In the genomic region with DNA sequence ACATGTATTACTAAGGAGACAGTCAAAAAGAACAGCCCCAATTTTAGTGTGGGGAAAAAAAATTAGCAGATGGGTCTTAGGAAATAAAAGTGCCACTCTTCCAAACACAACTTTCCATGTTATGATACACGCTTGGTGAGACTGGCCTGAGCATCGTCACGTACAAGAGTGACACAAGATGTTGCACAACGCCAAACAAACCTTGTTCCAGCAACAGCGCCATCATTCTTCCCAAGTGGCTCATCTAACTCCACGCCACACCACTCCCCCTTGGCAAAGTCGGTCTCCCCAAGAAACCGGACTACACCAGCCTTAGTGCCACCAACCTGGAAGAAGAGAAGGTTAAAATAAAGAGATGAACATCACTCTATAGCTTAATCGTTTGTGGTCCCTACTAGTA, we compare ENCODE assay signal across 32 cellular contexts. TPM values are rescaled to one million over a fixed set of nuclear protein-coding genes. Genes with fewer than 3 reads are reported as not detected.
DNase-seq lines count a peak whose midpoint lies in the region; ATAC-seq and TF ChIP-seq lines count a peak whose summit lies in the region.
"Had no signal": no experiment of that assay in that cellular context is flagged by ENCODE, and none has a peak within 500 bp of the region (broad histone marks: within the 10 kb centered on the region; RNA-seq: fewer than 3 reads in every experiment).

No MANE protein-coding gene starts in this region.

- in situ Hi-C loops in IMR-90 (cut with MboI; ENCODE audit: low sequenced_read_pairs) = no loop called here
- in situ Hi-C loops in gastrocnemius medialis (cut with MboI; ENCODE audit: low sequenced_read_pairs in 4 of 4) = loop anchor here in 1 of 4 donors (10.0 kb wide), 1 partner anchor 51 kb away; no protein-coding TSS in a partner anchor

- H3K4me3 ChIP-seq in ACC112 (ENCODE audit: low read depth, low read length) = no peak overlapping the region
- no peak overlapping the region for H3K4me3 ChIP-seq in IMR-90 (ENCODE audit: insufficient read depth, low read depth, low read length)
- H3K4me3 ChIP-seq in fibroblast of villous mesenchyme (ENCODE audit: low read depth, low read length) = no peak overlapping the region
- peak overlapping the region in 1 of 4 donors; percentile 11 for H3K4me3 ChIP-seq in gastrocnemius medialis
- H3K4me3 ChIP-seq in Karpas-422 (ENCODE audit: low read length) = no peak overlapping the region
- H3K4me3 ChIP-seq in CD8-positive, alpha-beta memory T cell (ENCODE audit: low read length) = no peak overlapping the region
- H3K4me3 ChIP-seq: A549, BLaER1, colonic mucosa, HAP-1, vagina had no signal

- H3K14ac ChIP-seq in IMR-90 (replicated peaks; ENCODE audit: low read depth, low read length) = no peak overlapping the region

- H2BK5ac ChIP-seq in IMR-90 (ENCODE audit: low read depth, low read length, poor library complexity, severe bottlenecking) = no peak overlapping the region

- TF ChIP-seq POLR2A in IMR-90 (IDR thresholded peaks at IDR 0.05; ENCODE audit: low read depth, low read length) (no peak), gastrocnemius medialis (IDR thresholded peaks at IDR 0.05) (peak; percentile 30 to 46)

- no peak overlapping the region for H2BK120ac ChIP-seq in IMR-90 (ENCODE audit: low read depth, low read length)

- H3K4ac ChIP-seq in IMR-90 (ENCODE audit: low read depth, low read length) = no peak overlapping the region

- no peaks in the 10 kb centered on the region for H3K9me3 ChIP-seq in IMR-90 (ENCODE audit: control insufficient read depth, insufficient read depth, low read length)
- H3K9me3 ChIP-seq in gastrocnemius medialis = no peaks in the 10 kb centered on the region
- no peaks in the 10 kb centered on the region for H3K9me3 ChIP-seq in Karpas-422 (ENCODE audit: low read length)
- H3K9me3 ChIP-seq in CD8-positive, alpha-beta memory T cell (ENCODE audit: low read length) = no peaks in the 10 kb centered on the region
- H3K9me3 ChIP-seq: A549, BLaER1, colonic mucosa, HAP-1, vagina had no signal

- H2BK20ac ChIP-seq in IMR-90 (ENCODE audit: low read depth, low read length) = no peak overlapping the region

- peaks cover 9% of the 10 kb centered on the region for H3K79me2 ChIP-seq in ACC112 (ENCODE audit: control insufficient read depth, insufficient read depth, low read length, unreplicated experiment)
- no peaks in the 10 kb centered on the region for H3K79me2 ChIP-seq in Karpas-422 (ENCODE audit: low read length)

- H3K9ac ChIP-seq in IMR-90 (ENCODE audit: low read depth, low read length) (no peak overlapping the region), Karpas-422 (ENCODE audit: low read length) (no peak overlapping the region)
- H3K9ac ChIP-seq: BLaER1, KMS-11 had no signal

- intact Hi-C loops in IMR-90 (cut with micrococcal nuclease) (no loop called here), gastrocnemius medialis (cut with DNase I; ENCODE audit: low total_unique reads) (loop anchor here (5.0 kb wide), 1 partner anchor 59 kb away; a partner anchor contains a TSS)

- no peak overlapping the region for H2AK5ac ChIP-seq in IMR-90 (ENCODE audit: low read depth, low read length)

- no peak for TF ChIP-seq RAD21 in IMR-90 (IDR thresholded peaks at IDR 0.05; ENCODE audit: low read length)

- H3K36me3 Mint-ChIP-seq in CD8-positive, alpha-beta memory T cell = peaks cover 6 to 61% (median 12%) of the 10 kb centered on the region in 3 donors

- no peak overlapping the region for H3K56ac ChIP-seq in IMR-90 (ENCODE audit: extremely low read depth, insufficient read depth, low read length)

- DNase-seq in IMR-90 (no peak), fibroblast of villous mesenchyme (ENCODE audit: low read depth) (peak; percentile 85), gastrocnemius medialis (peak; percentile 73 to 93), Karpas-422 (no peak)
- no peak for DNase-seq in CD8-positive, alpha-beta memory T cell
- DNase-seq: activated CD8-positive, alpha-beta memory T cell treated with anti-CD3 and anti-CD28 coated beads, Interleukin-2, amount 10 ng/mL, durations not matched to agents 7 days and 5 days; activated naive CD4-positive, alpha-beta T cell treated with anti-CD3 and anti-CD28 coated beads, Interleukin-2, amount 50 U/mL, for 16 hours; aorta; colonic mucosa; effector CD8-positive, alpha-beta T cell; erythroblast; GF-D8; hypothalamus; immature natural killer cell; naive B cell; NCI-H1436; NCI-H2107; NCI-H748 treated with DMSO at 0.1 percent for 48 hours; nucleus accumbens; SIG-M5; stimulated activated CD4-positive, alpha-beta T cell treated with anti-CD3 and anti-CD28 coated beads, Interleukin-4, amount 100 ng/mL, for 1 hour; T1000 had no signal

- peaks cover 36% of the 10 kb centered on the region for H3K4me1 ChIP-seq in ACC112 (ENCODE audit: control insufficient read depth, insufficient read depth, low read length, unreplicated experiment)
- peaks cover 18% of the 10 kb centered on the region for H3K4me1 ChIP-seq in IMR-90 (ENCODE audit: control insufficient read depth, insufficient read depth, low read length)
- H3K4me1 ChIP-seq in gastrocnemius medialis = peaks cover 54 to 59% of the 10 kb centered on the region in 2 donors
- no peaks in the 10 kb centered on the region for H3K4me1 ChIP-seq in Karpas-422 (ENCODE audit: low read length)
- H3K4me1 ChIP-seq in CD8-positive, alpha-beta memory T cell (ENCODE audit: insufficient read depth, low read length) = no peaks in the 10 kb centered on the region
- H3K4me1 ChIP-seq: BLaER1 had no signal

- H3K9me1 ChIP-seq in IMR-90 (ENCODE audit: insufficient read depth, low read length) = peaks cover 4% of the 10 kb centered on the region

- no peak overlapping the region for H3K23ac ChIP-seq in IMR-90 (ENCODE audit: low read depth, low read length)

- no TSS peak for BruUV-seq in IMR-90 (replicated peaks; lab: Mats Ljungman, UMichigan)

- WGBS in IMR-90 (ENCODE audit: extremely low coverage in 2 of 2, insufficient read length in 1 of 2), 2 experiments = no CpG with 5 or more reads among the region's 9 CpGs

- no peaks in the 10 kb centered on the region for H3K9me2 ChIP-seq in Karpas-422 (replicated peaks; ENCODE audit: insufficient read depth, low read length)

- H4K91ac ChIP-seq in IMR-90 (ENCODE audit: insufficient read depth, low read depth, low read length) = no peak overlapping the region

- peaks cover 4 to 16% (median 5%) of the 10 kb centered on the region in 3 donors for H3K4me1 Mint-ChIP-seq in CD8-positive, alpha-beta memory T cell
- H3K4me1 Mint-ChIP-seq: naive B cell had no signal

- H2AFZ ChIP-seq in ACC112 (ENCODE audit: low read length, unreplicated experiment) (no peak overlapping the region), IMR-90 (replicated peaks; ENCODE audit: low read length, poor library complexity) (no peak overlapping the region), Karpas-422 (ENCODE audit: low read length) (no peak overlapping the region)

- H3K27ac ChIP-seq in ACC112 (ENCODE audit: low read depth, low read length) (peak overlapping the region; percentile 45), IMR-90 (ENCODE audit: insufficient read depth, low read length) (no peak overlapping the region), gastrocnemius medialis (peak overlapping the region; percentile 88 to 99 (median 96)), Karpas-422 (ENCODE audit: low read length) (no peak overlapping the region)
- no peak overlapping the region for H3K27ac ChIP-seq in CD8-positive, alpha-beta memory T cell (ENCODE audit: low read depth, low read length)
- H3K27ac ChIP-seq: BLaER1, colonic mucosa, KMS-11, vagina had no signal

- no peaks in the 10 kb centered on the region for H3K27me3 Mint-ChIP-seq in CD8-positive, alpha-beta memory T cell
- H3K27me3 Mint-ChIP-seq: activated CD8-positive, alpha-beta memory T cell treated with anti-CD3 and anti-CD28 coated beads, Interleukin-2, amount 10 ng/mL, durations not matched to agents 7 days and 5 days; naive B cell had no signal

- H2AK9ac ChIP-seq in IMR-90 (replicated peaks; ENCODE audit: low read depth, low read length, poor library complexity) = no peak overlapping the region

- peak overlapping the region in 3 of 8 donors; percentile 12 to 51 (median 14) for H3K27ac Mint-ChIP-seq in CD8-positive, alpha-beta memory T cell
- H3K27ac Mint-ChIP-seq: activated CD8-positive, alpha-beta memory T cell treated with anti-CD3 and anti-CD28 coated beads, Interleukin-2, amount 10 ng/mL, durations not matched to agents 7 days and 5 days; immature natural killer cell; stimulated activated effector memory CD8-positive, alpha-beta T cell treated with anti-CD3 and anti-CD28 coated beads, Interleukin-12 subunit alpha, Interleukin-12 subunit beta, amount 100 ng/mL, for 72 hours; WTC11 had no signal

- H3K4me2 ChIP-seq in IMR-90 (ENCODE audit: low read depth, low read length) = no peak overlapping the region
- H3K4me2 ChIP-seq in Karpas-422 (ENCODE audit: low read depth, low read length, poor library complexity, severe bottlenecking) = no peak overlapping the region
- H3K4me2 ChIP-seq: A549, BLaER1, KMS-11 had no signal

- ATAC-seq in IMR-90 (ENCODE audit: low read depth) (no peak), gastrocnemius medialis (peak; percentile 74 to 84), GM21737 (IDR thresholded peaks at IDR 0.05; ENCODE audit: unreplicated experiment) (no peak), GM21723 (IDR thresholded peaks at IDR 0.05; ENCODE audit: unreplicated experiment) (no peak)
- ATAC-seq: A549; activated CD8-positive, alpha-beta memory T cell treated with anti-CD3 and anti-CD28 coated beads, Interleukin-2, amount 10 ng/mL, durations not matched to agents 7 days and 5 days; stimulated activated effector memory CD8-positive, alpha-beta T cell treated with anti-CD3 and anti-CD28 coated beads, Interleukin-12 subunit alpha, Interleukin-12 subunit beta, amount 100 ng/mL, for 72 hours; WTC11 had no signal

- no peak overlapping the region for H2BK15ac ChIP-seq in IMR-90 (ENCODE audit: low read depth, low read length)

- H4K8ac ChIP-seq in IMR-90 (ENCODE audit: low read depth in 2 of 2, low read length in 2 of 2) = no peak overlapping the region

- H3K9me3 Mint-ChIP-seq in CD8-positive, alpha-beta memory T cell = no peaks in the 10 kb centered on the region
- H3K9me3 Mint-ChIP-seq: immature natural killer cell; naive B cell; stimulated activated effector memory CD8-positive, alpha-beta T cell treated with anti-CD3 and anti-CD28 coated beads, Interleukin-12 subunit alpha, Interleukin-12 subunit beta, amount 100 ng/mL, for 72 hours; WTC11 had no signal

- H3K36me3 ChIP-seq in ACC112 (ENCODE audit: insufficient read depth, low read length) (peaks cover 6% of the 10 kb centered on the region; the same call in 1 of the 2 replicates), IMR-90 (ENCODE audit: control insufficient read depth, insufficient read depth, low read length) (peaks cover 24% of the 10 kb centered on the region), gastrocnemius medialis (peaks cover 0 to 40% of the 10 kb centered on the region in 2 donors), Karpas-422 (ENCODE audit: insufficient read depth, low read length) (no peaks in the 10 kb centered on the region)
- no peaks in the 10 kb centered on the region for H3K36me3 ChIP-seq in CD8-positive, alpha-beta memory T cell (ENCODE audit: insufficient read depth, low read length)

- H3K27me3 ChIP-seq in ACC112 (ENCODE audit: insufficient read depth, low read length) = no peaks in the 10 kb centered on the region
- H3K27me3 ChIP-seq in IMR-90 (ENCODE audit: control insufficient read depth, insufficient read depth, low read length) = no peaks in the 10 kb centered on the region
- H3K27me3 ChIP-seq in gastrocnemius medialis = no peaks in the 10 kb centered on the region
- H3K27me3 ChIP-seq in Karpas-422 (ENCODE audit: low read length) = no peaks in the 10 kb centered on the region
- no peaks in the 10 kb centered on the region for H3K27me3 ChIP-seq in CD8-positive, alpha-beta memory T cell (ENCODE audit: insufficient read depth, low read length, poor library complexity, severe bottlenecking)
- H3K27me3 ChIP-seq: BLaER1, colonic mucosa, vagina had no signal

- CTCF ChIA-PET in IMR-90 (lab: Yijun Ruan, JAX) = no interaction called here
- CTCF ChIA-PET in CD8-positive, alpha-beta memory T cell (lab: Charles Lee) = no interaction called here

- H4K5ac ChIP-seq in IMR-90 (ENCODE audit: low read depth, low read length) = no peak overlapping the region

- peaks cover 6% of the 10 kb centered on the region; the same call in 1 of the 2 replicates for H4K20me1 ChIP-seq in IMR-90 (ENCODE audit: insufficient read depth, low read length)
- no peaks in the 10 kb centered on the region for H4K20me1 ChIP-seq in Karpas-422 (ENCODE audit: insufficient read depth, low read depth, low read length)

- TF ChIP-seq CTCF in IMR-90 (conservative IDR thresholded peaks at IDR 0.05; ENCODE audit: low read depth, low read length) (no peak), fibroblast of villous mesenchyme (IDR thresholded peaks at IDR 0.05; ENCODE audit: insufficient read depth, low read depth, low read length) (no peak), gastrocnemius medialis (IDR thresholded peaks at IDR 0.05 in 4 of 5, conservative IDR thresholded peaks at IDR 0.05 in 1 of 5) (no peak)

- H3K79me1 ChIP-seq in IMR-90 (ENCODE audit: low read depth in 1 of 2, low read length in 2 of 2) = peaks cover 8 to 60% of the 10 kb centered on the region in 2 experiments; a peak in 3 of 4 replicates

- dilution Hi-C loops in IMR-90 (cut with HindIII; ENCODE audit: low sequenced_read_pairs, unreplicated experiment) = no loop called here

- POLR2A ChIA-PET in IMR-90 (lab: Charles Lee; ENCODE audit: unreplicated experiment) = no interaction called here
- POLR2A ChIA-PET in CD8-positive, alpha-beta memory T cell (lab: Charles Lee) = no interaction called here

- H3K18ac ChIP-seq in IMR-90 (ENCODE audit: low read depth, low read length) = no peak overlapping the region

- no peak overlapping the region for H3K4me3 Mint-ChIP-seq in CD8-positive, alpha-beta memory T cell
- H3K4me3 Mint-ChIP-seq: activated CD8-positive, alpha-beta memory T cell treated with anti-CD3 and anti-CD28 coated beads, Interleukin-2, amount 10 ng/mL, durations not matched to agents 7 days and 5 days; immature natural killer cell; naive B cell; stimulated activated effector memory CD8-positive, alpha-beta T cell treated with anti-CD3 and anti-CD28 coated beads, Interleukin-12 subunit alpha, Interleukin-12 subunit beta, amount 100 ng/mL, for 72 hours; WTC11 had no signal

RNA-seq across cellular contexts. Expression of a gene that starts 58.7 kb away (rescaled TPM):
- total RNA-seq in IMR-90 (2012; rRNA removed) (54.8 and 58.9 TPM in 2 replicates), fibroblast of villous mesenchyme (66.9 and 79.6 TPM in 2 replicates), gastrocnemius medialis (100 to 1,000 TPM; 371 to 626 (median 552) TPM)
- polyA plus RNA-seq in IMR-90 (2012; rRNA removed) = 35.6 and 38.0 TPM in 2 replicates
- polyA plus RNA-seq in IMR-90 (2012; cell fraction: cytosol; rRNA removed) = 14.5 and 24.5 TPM in 2 replicates
- 33.5 and 72.7 TPM in 2 replicates for polyA plus RNA-seq in IMR-90 (2012; cell fraction: nucleus; rRNA removed; ENCODE audit: low replicate concordance)
- total RNA-seq in Karpas-422 (2014; rRNA removed; shearing (Covaris generic); ENCODE audit: low replicate concordance) = 16.0 and 18.0 TPM in 2 replicates
- total RNA-seq in CD8-positive, alpha-beta memory T cell = 10 to 100 TPM; 43.9 to 48.2 TPM
- polyA plus RNA-seq in CD8-positive, alpha-beta memory T cell = 27.3 TPM

Comparison
In these comparisons a context has a peak if more than half of its experiments do, and no peak if none do; other contexts are left out.
1. H3K27ac ChIP-seq: peak in ACC112 (single experiment) and gastrocnemius medialis (4 of 4); none in IMR-90 (single experiment), Karpas-422 (single experiment) and CD8-positive, alpha-beta memory T cell (single experiment).
2. ATAC-seq: peak in gastrocnemius medialis (2 of 2); none in IMR-90 (single experiment), GM21737 (single experiment) and GM21723 (single experiment).
3. DNase-seq: peak in fibroblast of villous mesenchyme (single experiment) and gastrocnemius medialis (2 of 2); none in IMR-90 (single experiment), Karpas-422 (single experiment) and CD8-positive, alpha-beta memory T cell (0 of 5).